ENCODE assay signal across 11 cellular contexts in the genomic region with DNA sequence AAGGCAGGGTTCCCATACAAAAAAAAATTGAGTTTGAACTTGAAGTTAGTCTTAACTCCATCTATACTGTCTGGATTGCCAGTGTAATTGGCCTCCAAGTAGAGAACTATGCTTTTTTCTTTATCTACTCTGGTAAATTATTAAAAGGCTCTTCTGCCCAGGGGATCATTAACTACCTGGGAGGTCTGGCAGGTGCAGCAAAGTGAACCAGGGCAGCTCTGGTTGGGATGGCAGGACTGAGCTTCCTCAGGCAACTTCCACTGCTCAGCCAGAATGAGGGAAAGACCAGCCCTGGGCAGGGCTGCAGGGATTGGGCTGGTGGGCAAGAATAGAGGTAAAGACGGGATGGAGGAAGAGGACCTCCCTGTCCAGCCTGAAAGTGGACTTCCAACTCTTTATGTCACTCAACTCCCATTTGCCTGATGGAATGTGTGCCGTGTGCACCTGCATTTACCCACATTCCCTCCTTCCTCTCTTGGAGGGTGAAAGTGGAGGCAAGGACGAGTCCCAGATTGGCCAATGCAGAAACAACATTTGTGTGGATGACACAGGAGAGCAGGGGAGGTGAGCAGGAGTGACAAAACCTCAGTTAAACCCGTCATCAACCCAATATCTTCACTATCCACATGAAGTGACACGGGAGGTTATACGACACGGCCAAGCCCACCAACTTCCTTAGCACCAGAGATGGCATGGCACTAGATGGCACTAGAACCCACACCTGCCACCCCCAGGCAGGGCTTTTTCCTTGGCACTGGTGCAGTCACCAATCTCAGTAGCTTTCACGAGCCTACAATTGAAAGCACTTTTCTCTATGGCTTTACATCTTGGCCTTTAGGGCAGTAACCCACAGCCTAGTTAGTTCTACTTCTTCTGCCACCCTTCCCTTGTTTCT. TPM values are rescaled to one million over a fixed set of nuclear protein-coding genes. Genes with fewer than 3 reads are reported as not detected.
A peak's percentile ranks its signal among the peaks of the same experiment; 100 is the strongest.
DNase-seq lines count a peak whose midpoint lies in the region; ATAC-seq and TF ChIP-seq lines count a peak whose summit lies in the region.
"Had no signal": no experiment of that assay in that cellular context is flagged by ENCODE, and none has a peak within 500 bp of the region (broad histone marks: within the 10 kb centered on the region; RNA-seq: fewer than 3 reads in every experiment).

No MANE protein-coding gene starts in this region.

- no peaks in the 10 kb centered on the region for H3K9me3 Mint-ChIP-seq in nephron progenitor cell

- H3K4me3 Mint-ChIP-seq in nephron progenitor cell: no peak overlapping the region

- no peaks in the 10 kb centered on the region for H3K36me3 Mint-ChIP-seq in nephron progenitor cell (ENCODE audit: low read depth)

- H3K27me3 Mint-ChIP-seq in nephron progenitor cell (ENCODE audit: low read depth, poor library complexity): peaks cover 14% of the 10 kb centered on the region

- no peak for ATAC-seq in stimulated activated naive CD8-positive, alpha-beta T cell treated with anti-CD3 and anti-CD28 coated beads, Interleukin-15, Interleukin-2, amounts not matched to agents 100 U/mL and 50 U/mL, for 24 hours
- ATAC-seq in GM21717 (IDR thresholded peaks at IDR 0.05; ENCODE audit: unreplicated experiment): no peak

- peak overlapping the region; percentile 78 for H3K27ac Mint-ChIP-seq in nephron progenitor cell

- DNase-seq in Daoy (ENCODE audit: low read depth): peak; percentile 49
- DNase-seq in M059J (ENCODE audit: low read depth): peak; percentile 49
- peak; percentile 27 for DNase-seq in dermis blood vessel endothelial cell
- DNase-seq in nephron progenitor cell: no peak
- no peak for DNase-seq in stimulated activated naive CD8-positive, alpha-beta T cell treated with anti-CD3 and anti-CD28 coated beads, Interleukin-15, Interleukin-2, amounts not matched to agents 100 U/mL and 50 U/mL, for 24 hours
- no peak for DNase-seq in NCI-H2196 treated with DMSO at 0.1 percent for 48 hours (lab: John Stamatoyannopoulos, UW; ENCODE audit: unreplicated experiment)
- no peak for DNase-seq in NCI-H345 (lab: John Stamatoyannopoulos, UW)
- DNase-seq: DMS79, NCI-H187, upper lobe of left lung had no signal

- H3K4me1 Mint-ChIP-seq in nephron progenitor cell: peaks cover 16% of the 10 kb centered on the region

- TF ChIP-seq CTCF in nephron progenitor cell (IDR thresholded peaks at IDR 0.05): no peak

RNA-seq across cellular contexts. Expression of a gene that starts 25.2 kb away (rescaled TPM):
- total RNA-seq in Daoy (2014; rRNA removed; shearing (Covaris generic)): 33.7 and 40.9 TPM in 2 replicates
- total RNA-seq in M059J (2014; rRNA removed; shearing (Covaris generic)): 78.3 and 110 TPM in 2 replicates
- 148 and 234 TPM in 2 replicates for total RNA-seq in dermis blood vessel endothelial cell

Comparison
In these comparisons a context has a peak if more than half of its experiments do, and no peak if none do; other contexts are left out.
1. DNase-seq: peak in Daoy (single experiment), M059J (single experiment) and dermis blood vessel endothelial cell (single experiment); none in nephron progenitor cell (single experiment), stimulated activated naive CD8-positive, alpha-beta T cell treated with anti-CD3 and anti-CD28 coated beads, Interleukin-15, Interleukin-2, amounts not matched to agents 100 U/mL and 50 U/mL, for 24 hours (single experiment), NCI-H2196 treated with DMSO at 0.1 percent for 48 hours (single experiment) and NCI-H345 (single experiment).